In the genomic region with DNA sequence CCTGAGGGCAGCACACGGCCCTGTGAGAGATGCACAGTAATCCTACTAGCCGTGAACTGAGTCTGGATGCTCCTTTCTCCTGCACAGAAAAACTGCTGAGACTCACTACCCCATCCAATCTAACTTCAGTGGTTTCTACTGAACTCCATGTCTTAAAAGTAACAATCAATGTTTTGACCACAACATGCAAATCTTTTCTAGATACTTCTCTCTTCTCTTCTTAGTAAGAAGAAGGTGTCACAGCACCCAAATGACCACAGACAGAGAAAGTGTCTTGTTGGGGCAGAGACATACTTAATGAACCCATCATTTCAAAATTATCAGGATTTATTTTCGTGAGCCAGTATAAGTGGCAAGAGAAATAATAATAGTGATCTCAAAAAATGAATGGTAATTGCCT, we compare ENCODE assay signal across 12 cellular contexts.
DNase-seq lines count a peak whose midpoint lies in the region; ATAC-seq and TF ChIP-seq lines count a peak whose summit lies in the region.
"Had no signal": no experiment of that assay in that cellular context is flagged by ENCODE, and none has a peak within 500 bp of the region (broad histone marks: within the 10 kb centered on the region; RNA-seq: fewer than 3 reads in every experiment).

No MANE protein-coding gene starts in this region.

- intact Hi-C loops in psoas muscle (cut with DNase I) = no loop called here
- intact Hi-C loops in PC-3 (cut with micrococcal nuclease) = no loop called here

- no peaks in the 10 kb centered on the region for H3F3A ChIP-seq in PC-3 (ENCODE audit: low read length, unreplicated experiment)

- no peaks in the 10 kb centered on the region for H3K9me3 ChIP-seq in psoas muscle
- no peaks in the 10 kb centered on the region for H3K9me3 ChIP-seq in PC-3 (ENCODE audit: low read length)

- no peaks in the 10 kb centered on the region for H3K79me2 ChIP-seq in PC-3 (ENCODE audit: low read length)

- no peaks in the 10 kb centered on the region for H3K4me1 ChIP-seq in psoas muscle
- no peaks in the 10 kb centered on the region for H3K4me1 ChIP-seq in PC-3 (ENCODE audit: insufficient read depth, low read length)

- 86 to 93% (median 87%) methylated on average over 3 of the region's 3 CpGs for WGBS in psoas muscle, 3 donors

- H2AFZ ChIP-seq in PC-3 (ENCODE audit: low read length) = no peak overlapping the region

- ATAC-seq in GM19438 (IDR thresholded peaks at IDR 0.05; ENCODE audit: low read depth, unreplicated experiment) (peak; percentile 54), HG02759 (IDR thresholded peaks at IDR 0.05; ENCODE audit: unreplicated experiment) (peak; percentile 89), HG03442 (IDR thresholded peaks at IDR 0.05; ENCODE audit: unreplicated experiment) (peak; percentile 79), psoas muscle (no peak), PC-3 (no peak)

- no peak overlapping the region for H3K4me2 ChIP-seq in PC-3 (ENCODE audit: low read length)

- H3K27ac ChIP-seq in psoas muscle = no peak overlapping the region
- H3K27ac ChIP-seq in PC-3 (ENCODE audit: low read length) = no peak overlapping the region

- H4K20me1 ChIP-seq in PC-3 (ENCODE audit: low read length) = no peaks in the 10 kb centered on the region

- CTCF ChIA-PET in PC-3 (lab: Charles Lee) = no interaction called here

- in situ Hi-C loops in GM13977 (cut with MboI; ENCODE audit: low pct_unique_long_range_greater_than_20kb, low sequenced_read_pairs, unreplicated experiment) = no loop called here

- no peak overlapping the region for H3K9ac ChIP-seq in PC-3 (ENCODE audit: low read length)

- TF ChIP-seq CTCF in GM13977 (IDR thresholded peaks at IDR 0.05; ENCODE audit: extremely low read depth, insufficient read depth, missing control alignments) (no peak), psoas muscle (IDR thresholded peaks at IDR 0.05) (no peak), PC-3 (conservative IDR thresholded peaks at IDR 0.05; ENCODE audit: low read depth, low read length) (no peak)

- POLR2A ChIA-PET in PC-3 (lab: Charles Lee; ENCODE audit: unreplicated experiment) = no interaction called here

- DNase-seq in GM13977 (ENCODE audit: low spot score) (peak; percentile 5), SKM-1 treated with dmso at 0.1 percent for 144 hours (lab: John Stamatoyannopoulos, UW; ENCODE audit: unreplicated experiment) (no peak), psoas muscle (no peak), AML-193 (lab: John Stamatoyannopoulos, UW) (no peak), PC-3 (no peak)
- DNase-seq: activated CD4-positive, alpha-beta memory T cell treated with anti-CD3 and anti-CD28 coated beads for 36 hours; activated naive CD4-positive, alpha-beta T cell; DND-41; NCI-H446 had no signal

- no peaks in the 10 kb centered on the region for H3K9me2 ChIP-seq in PC-3 (replicated peaks; ENCODE audit: low read length)

- H3K4me3 ChIP-seq in psoas muscle = no peak overlapping the region
- H3K4me3 ChIP-seq in PC-3 (ENCODE audit: low read length) = no peak overlapping the region

- H3K36me3 ChIP-seq in psoas muscle (ENCODE audit: insufficient read depth in 1 of 2, low read depth in 1 of 2) = no peaks in the 10 kb centered on the region
- H3K36me3 ChIP-seq in PC-3 (ENCODE audit: low read depth, low read length) = no peaks in the 10 kb centered on the region

- H3K27me3 ChIP-seq in psoas muscle (ENCODE audit: insufficient read depth in 3 of 3, low read length in 2 of 3) (no peaks in the 10 kb centered on the region), PC-3 (ENCODE audit: low read length) (no peaks in the 10 kb centered on the region)

- BruUV-seq in PC-3 (replicated peaks; lab: Mats Ljungman, UMichigan) = no TSS peak

Comparison
In these comparisons a context has a peak if more than half of its experiments do, and no peak if none do; other contexts are left out.
1. ATAC-seq: peak in GM19438 (single experiment), HG02759 (single experiment) and HG03442 (single experiment); none in psoas muscle (0 of 4) and PC-3 (single experiment).